In genomic region chr7:122597277-122597676, GRCh38 we compare ENCODE assay signal across 29 cellular contexts.
"Had no signal": no experiment of that assay in that cellular context is flagged by ENCODE, and none has a peak within 500 bp of the region (broad histone marks: within the 10 kb centered on the region; RNA-seq: fewer than 3 reads in every experiment).

No MANE protein-coding gene starts in this region.

- H3K36me3 ChIP-seq: adrenal gland, breast epithelium had no signal

- DNase-seq: activated B cell treated with CpG ODN at 0.5 μM for 24 hours; activated CD4-positive, alpha-beta memory T cell treated with anti-CD3 and anti-CD28 coated beads for 36 hours; activated CD4-positive, alpha-beta T cell treated with anti-CD3 and anti-CD28 coated beads for 4 hours; activated CD4-positive, alpha-beta T cell treated with anti-CD3 and anti-CD28 coated beads, Interleukin-2, amount 50 U/mL, for 1 hour; activated CD4-positive, CD25-positive, alpha-beta regulatory T cell treated with anti-CD3 and anti-CD28 coated beads, Interleukin-2, amount 50 U/mL, for 72 hours; activated CD8-positive, alpha-beta memory T cell treated with anti-CD3 and anti-CD28 coated beads, Interleukin-2, amount 50 U/mL, for 4 hours; activated gamma-delta T cell treated with Interleukin-2 at 50 U/mL for 16 hours; activated naive CD4-positive, alpha-beta T cell treated with anti-CD3 and anti-CD28 coated beads for 36 hours; activated T-cell treated with anti-CD3 and anti-CD28 coated beads for 4 hours; activated T-cell treated with anti-CD3 and anti-CD28 coated beads, Interleukin-2, amount 50 U/mL, for 4 hours; adrenal gland; body of pancreas; Karpas-422; NCI-H1048; NCI-H1105 treated with DMSO at 0.1 percent for 48 hours; NCI-H1694 treated with DMSO at 0.1 percent for 48 hours; NCI-H2171; NCI-H510A; NCI-H526; OCI-M1; Right ventricle myocardium superior; SW 1271; T-helper 1 cell; T-helper 2 cell; T-helper 9 cell had no signal

- H3K4me3 ChIP-seq: adrenal gland, body of pancreas, breast epithelium, coronary artery had no signal

- FAIRE-seq: astrocyte had no signal

- H3K9me3 ChIP-seq: adrenal gland, body of pancreas, breast epithelium had no signal

- H3K27ac ChIP-seq: adrenal gland, body of pancreas, breast epithelium, coronary artery, VCaP had no signal

- H3K4me1 ChIP-seq: adrenal gland, body of pancreas, breast epithelium had no signal
